In genomic region chr20:1660263-1660662, GRCh38 we compare ENCODE assay signal across 25 cellular contexts. TPM values are rescaled to one million over a fixed set of nuclear protein-coding genes. Genes with fewer than 3 reads are reported as not detected.
DNase-seq lines count a peak whose midpoint lies in the region; ATAC-seq and TF ChIP-seq lines count a peak whose summit lies in the region.
"Had no signal": no experiment of that assay in that cellular context is flagged by ENCODE, and none has a peak within 500 bp of the region (broad histone marks: within the 10 kb centered on the region; RNA-seq: fewer than 3 reads in every experiment).

No MANE protein-coding gene starts in this region.

- ATAC-seq in foreskin keratinocyte (peak; percentile 38), GM18502 (IDR thresholded peaks at IDR 0.05; ENCODE audit: poor library complexity, unreplicated experiment) (no peak)
- ATAC-seq: A549, left lobe of liver, right cardiac atrium had no signal

- peaks cover 12% of the 10 kb centered on the region for H3K36me3 Mint-ChIP-seq in activated CD4-positive, alpha-beta T cell treated with anti-CD3 and anti-CD28 coated beads, Interleukin-2, amount 10 ng/mL, durations not matched to agents 24 days and 14 days (ENCODE audit: low read depth)
- H3K36me3 Mint-ChIP-seq in activated T-helper 1 cell treated with anti-CD3 and anti-CD28 coated beads, Interleukin-12 subunit alpha, Interleukin-12 subunit beta, Interleukin-2, Interleukin-4 antibody, amounts not matched to agents 30 ng/mL and 10 ng/mL and 1 ng/mL, durations not matched to agents 14 hours and 24 hours and 36 hours (ENCODE audit: low read depth): peaks cover 8% of the 10 kb centered on the region
- H3K36me3 Mint-ChIP-seq: natural killer cell treated with Interleukin-12 subunit alpha and Interleukin-12 subunit beta and Interleukin-15 and Interleukin-18, amount 100 ng/mL, for 72 hours had no signal

- in situ Hi-C loops in GM13977 (cut with MboI; ENCODE audit: low pct_unique_long_range_greater_than_20kb, low sequenced_read_pairs, unreplicated experiment): no loop called here

- H3K4me1 ChIP-seq in foreskin keratinocyte: peaks cover 2% of the 10 kb centered on the region
- H3K4me1 ChIP-seq: A549, SJCRH30 had no signal

- intact Hi-C loops in activated CD4-positive, alpha-beta T cell treated with anti-CD3 and anti-CD28 coated beads, Interleukin-2, amount 10 ng/mL, durations not matched to agents 24 days and 14 days (cut with micrococcal nuclease): loop anchor here (1.0 to 10.0 kb wide), 4 partner anchors 12 to 295 kb away; no protein-coding TSS in a partner anchor
- intact Hi-C loops in activated T-helper 1 cell treated with anti-CD3 and anti-CD28 coated beads, Interleukin-12 subunit alpha, Interleukin-12 subunit beta, Interleukin-2, Interleukin-4 antibody, amounts not matched to agents 30 ng/mL and 10 ng/mL and 1 ng/mL, durations not matched to agents 14 hours and 24 hours and 36 hours (cut with micrococcal nuclease): loop anchor here (1.0 to 10.0 kb wide), 7 partner anchors 12 to 1745 kb away; partner anchors contain the start of genes DNAAF9 and FAM110A
- intact Hi-C loops in posterior vena cava (cut with DNase I): no loop called here

- H3K27me3 Mint-ChIP-seq in activated CD4-positive, alpha-beta T cell treated with anti-CD3 and anti-CD28 coated beads, Interleukin-2, amount 10 ng/mL, durations not matched to agents 24 days and 14 days: no peaks in the 10 kb centered on the region
- H3K27me3 Mint-ChIP-seq in activated T-helper 1 cell treated with anti-CD3 and anti-CD28 coated beads, Interleukin-12 subunit alpha, Interleukin-12 subunit beta, Interleukin-2, Interleukin-4 antibody, amounts not matched to agents 30 ng/mL and 10 ng/mL and 1 ng/mL, durations not matched to agents 14 hours and 24 hours and 36 hours (ENCODE audit: insufficient read depth): no peaks in the 10 kb centered on the region

- TF ChIP-seq CTCF in GM13977 (IDR thresholded peaks at IDR 0.05; ENCODE audit: extremely low read depth, insufficient read depth, missing control alignments) (no peak), foreskin keratinocyte (conservative IDR thresholded peaks at IDR 0.05) (no peak)

- H3K4me1 Mint-ChIP-seq in activated CD4-positive, alpha-beta T cell treated with anti-CD3 and anti-CD28 coated beads, Interleukin-2, amount 10 ng/mL, durations not matched to agents 24 days and 14 days: peaks cover 86% of the 10 kb centered on the region
- H3K4me1 Mint-ChIP-seq in activated T-helper 1 cell treated with anti-CD3 and anti-CD28 coated beads, Interleukin-12 subunit alpha, Interleukin-12 subunit beta, Interleukin-2, Interleukin-4 antibody, amounts not matched to agents 30 ng/mL and 10 ng/mL and 1 ng/mL, durations not matched to agents 14 hours and 24 hours and 36 hours (ENCODE audit: low read depth): peaks cover 97% of the 10 kb centered on the region

- DNase-seq in activated CD4-positive, alpha-beta T cell treated with anti-CD3 and anti-CD28 coated beads, Interleukin-2, amount 10 ng/mL, durations not matched to agents 24 days and 14 days: no peak
- no peak for DNase-seq in activated CD4-positive, alpha-beta T cell treated with anti-CD3 and anti-CD28 coated beads for 4 hours
- DNase-seq in GM13977 (ENCODE audit: low spot score) (peak; percentile 21), foreskin keratinocyte (no peak), posterior vena cava (ENCODE audit: low spot score) (no peak), NCI-H2081 (lab: John Stamatoyannopoulos, UW) (no peak)
- no peak for DNase-seq in activated T-helper 1 cell treated with anti-CD3 and anti-CD28 coated beads, Interleukin-12 subunit alpha, Interleukin-12 subunit beta, Interleukin-2, Interleukin-4 antibody, amounts not matched to agents 30 ng/mL and 10 ng/mL and 1 ng/mL, durations not matched to agents 14 hours and 24 hours and 36 hours (ENCODE audit: low spot score)
- DNase-seq: activated effector memory CD4-positive, alpha-beta T cell treated with Interleukin-2 at 50 U/mL for 16 hours; aorta; dorsolateral prefrontal cortex; mesendoderm; NCI-H1092; NCI-H2107; NCI-H446 treated with DMSO at 0.1 percent for 48 hours; Peyer's patch; right cardiac atrium; SJCRH30; stimulated activated CD4-positive, alpha-beta T cell treated with anti-CD3 and anti-CD28 coated beads, Interleukin-12 subunit alpha, Interleukin-12 subunit beta, amount 100 ng/mL, for 4 hours; trophoblast cell had no signal

- no peak overlapping the region for H3K27ac ChIP-seq in foreskin keratinocyte
- H3K27ac ChIP-seq: A549, dorsolateral prefrontal cortex, Peyer's patch, SJCRH30 had no signal

- H3K4me3 Mint-ChIP-seq in activated CD4-positive, alpha-beta T cell treated with anti-CD3 and anti-CD28 coated beads, Interleukin-2, amount 10 ng/mL, durations not matched to agents 24 days and 14 days: peak overlapping the region; percentile 59
- H3K4me3 Mint-ChIP-seq in activated T-helper 1 cell treated with anti-CD3 and anti-CD28 coated beads, Interleukin-12 subunit alpha, Interleukin-12 subunit beta, Interleukin-2, Interleukin-4 antibody, amounts not matched to agents 30 ng/mL and 10 ng/mL and 1 ng/mL, durations not matched to agents 14 hours and 24 hours and 36 hours: peak overlapping the region; percentile 51
- H3K4me3 Mint-ChIP-seq: B cell; natural killer cell treated with Interleukin-12 subunit alpha and Interleukin-12 subunit beta and Interleukin-15 and Interleukin-18, amount 100 ng/mL, for 72 hours had no signal

- H3K27me3 ChIP-seq in foreskin keratinocyte: peaks cover 5% of the 10 kb centered on the region
- H3K27me3 ChIP-seq: Peyer's patch had no signal

- H3K9me3 Mint-ChIP-seq in activated CD4-positive, alpha-beta T cell treated with anti-CD3 and anti-CD28 coated beads, Interleukin-2, amount 10 ng/mL, durations not matched to agents 24 days and 14 days: peaks cover 13% of the 10 kb centered on the region
- no peaks in the 10 kb centered on the region for H3K9me3 Mint-ChIP-seq in activated T-helper 1 cell treated with anti-CD3 and anti-CD28 coated beads, Interleukin-12 subunit alpha, Interleukin-12 subunit beta, Interleukin-2, Interleukin-4 antibody, amounts not matched to agents 30 ng/mL and 10 ng/mL and 1 ng/mL, durations not matched to agents 14 hours and 24 hours and 36 hours
- H3K9me3 Mint-ChIP-seq: natural killer cell treated with Interleukin-12 subunit alpha and Interleukin-12 subunit beta and Interleukin-15 and Interleukin-18, amount 100 ng/mL, for 72 hours had no signal

- peak overlapping the region; percentile 94 for H3K27ac Mint-ChIP-seq in activated CD4-positive, alpha-beta T cell treated with anti-CD3 and anti-CD28 coated beads, Interleukin-2, amount 10 ng/mL, durations not matched to agents 24 days and 14 days
- peak overlapping the region; percentile 91 for H3K27ac Mint-ChIP-seq in activated T-helper 1 cell treated with anti-CD3 and anti-CD28 coated beads, Interleukin-12 subunit alpha, Interleukin-12 subunit beta, Interleukin-2, Interleukin-4 antibody, amounts not matched to agents 30 ng/mL and 10 ng/mL and 1 ng/mL, durations not matched to agents 14 hours and 24 hours and 36 hours
- H3K27ac Mint-ChIP-seq: B cell had no signal

RNA-seq across cellular contexts. Expression of gene SIRPG, which starts 2.7 kb away (rescaled TPM):
- 33.8 and 34.3 TPM in 2 replicates for total RNA-seq in activated CD4-positive, alpha-beta T cell treated with anti-CD3 and anti-CD28 coated beads, Interleukin-2, amount 10 ng/mL, durations not matched to agents 24 days and 14 days
- total RNA-seq in activated T-helper 1 cell treated with anti-CD3 and anti-CD28 coated beads, Interleukin-12 subunit alpha, Interleukin-12 subunit beta, Interleukin-2, Interleukin-4 antibody, amounts not matched to agents 30 ng/mL and 10 ng/mL and 1 ng/mL, durations not matched to agents 14 hours and 24 hours and 36 hours: 31.8 and 34.6 TPM in 2 replicates
- not detected in 2 replicates for total RNA-seq in foreskin keratinocyte
- not detected in 2 replicates for polyA plus RNA-seq in foreskin keratinocyte
- total RNA-seq in posterior vena cava: under 1 TPM in 1 of 2 donors, not detected in 1; 0.19 TPM
- total RNA-seq: B cell, left lobe of liver, osteocyte, SJCRH30 had no signal
- polyA plus RNA-seq: A549, aorta, right cardiac atrium had no signal

RNA-seq across cellular contexts. Expression of gene SIRPB1, which starts 40.5 kb away (rescaled TPM):
- 0.82 and 2.8 TPM in 2 replicates for total RNA-seq in activated CD4-positive, alpha-beta T cell treated with anti-CD3 and anti-CD28 coated beads, Interleukin-2, amount 10 ng/mL, durations not matched to agents 24 days and 14 days
- total RNA-seq in activated T-helper 1 cell treated with anti-CD3 and anti-CD28 coated beads, Interleukin-12 subunit alpha, Interleukin-12 subunit beta, Interleukin-2, Interleukin-4 antibody, amounts not matched to agents 30 ng/mL and 10 ng/mL and 1 ng/mL, durations not matched to agents 14 hours and 24 hours and 36 hours: 1.6 and 3.3 TPM in 2 replicates
- total RNA-seq in foreskin keratinocyte (0.99 and 1.1 TPM in 2 replicates), posterior vena cava (10 to 100 TPM in 1 of 2 donors, 1 to 10 TPM in 1; 1.9 to 11.2 TPM)
- polyA plus RNA-seq in foreskin keratinocyte: 0.32 and 0.35 TPM in 2 replicates
- total RNA-seq: SJCRH30 had no signal

Comparison
In these comparisons a context has a peak if more than half of its experiments do, and no peak if none do; other contexts are left out.
1. RNA of gene SIRPG, which starts 2.7 kb away (total RNA-seq): 33.8 to 34.3 TPM in activated CD4-positive, alpha-beta T cell treated with anti-CD3 and anti-CD28 coated beads, Interleukin-2, amount 10 ng/mL, durations not matched to agents 24 days and 14 days and 31.8 to 34.6 TPM in activated T-helper 1 cell treated with anti-CD3 and anti-CD28 coated beads, Interleukin-12 subunit alpha, Interleukin-12 subunit beta, Interleukin-2, Interleukin-4 antibody, amounts not matched to agents 30 ng/mL and 10 ng/mL and 1 ng/mL, durations not matched to agents 14 hours and 24 hours and 36 hours; 0.19 TPM in posterior vena cava and not detected in foreskin keratinocyte; every median in the first group is over 10 times any median in the second.
2. intact Hi-C loops: an anchor here in activated CD4-positive, alpha-beta T cell treated with anti-CD3 and anti-CD28 coated beads, Interleukin-2, amount 10 ng/mL, durations not matched to agents 24 days and 14 days (1.0 to 10.0 kb wide) and activated T-helper 1 cell treated with anti-CD3 and anti-CD28 coated beads, Interleukin-12 subunit alpha, Interleukin-12 subunit beta, Interleukin-2, Interleukin-4 antibody, amounts not matched to agents 30 ng/mL and 10 ng/mL and 1 ng/mL, durations not matched to agents 14 hours and 24 hours and 36 hours (1.0 to 10.0 kb wide); none called in posterior vena cava.